In genomic region chr4:996994-997374, GRCh38 we compare ENCODE assay signal across 18 cellular contexts. TPM values are rescaled to one million over a fixed set of nuclear protein-coding genes. Genes with fewer than 3 reads are reported as not detected.
A peak's percentile ranks its signal among the peaks of the same experiment; 100 is the strongest.
DNase-seq lines count a peak whose midpoint lies in the region; ATAC-seq and TF ChIP-seq lines count a peak whose summit lies in the region.
"Had no signal": no experiment of that assay in that cellular context is flagged by ENCODE, and none has a peak within 500 bp of the region (broad histone marks: within the 10 kb centered on the region; RNA-seq: fewer than 3 reads in every experiment).

No MANE protein-coding gene starts in this region.

- TF ChIP-seq CTCF in Caco-2 (IDR thresholded peaks at IDR 0.05; ENCODE audit: insufficient read depth in 1 of 2, low read depth in 1 of 2, low read length in 1 of 2, severe bottlenecking in 1 of 2, unreplicated experiment in 1 of 2) (no peak), Panc1 (IDR thresholded peaks at IDR 0.05) (no peak), glutamatergic neuron (IDR thresholded peaks at IDR 0.05; ENCODE audit: partially characterized antibody, unreplicated experiment) (no peak)

- POLR2A ChIA-PET in Caco-2 (lab: Charles Lee) (no interaction called here), Panc1 (lab: Charles Lee) (no interaction called here)

- no peaks in the 10 kb centered on the region for H3K4me1 Mint-ChIP-seq in Caco-2 (ENCODE audit: low read depth, unreplicated experiment)
- peaks cover 3% of the 10 kb centered on the region for H3K4me1 Mint-ChIP-seq in glutamatergic neuron (ENCODE audit: low read depth, unreplicated experiment)

- no peak overlapping the region for H3K27ac ChIP-seq in Panc1 (ENCODE audit: low read length)
- H3K27ac ChIP-seq: parathyroid adenoma had no signal

- no peaks in the 10 kb centered on the region for H3K36me3 ChIP-seq in Caco-2 (ENCODE audit: control insufficient read depth, insufficient read depth, low read length)
- H3K36me3 ChIP-seq in Panc1 (ENCODE audit: control insufficient read depth, insufficient read depth, low read length): no peaks in the 10 kb centered on the region

- intact Hi-C loops in Caco-2 (cut with micrococcal nuclease; ENCODE audit: unreplicated experiment): no loop called here
- intact Hi-C loops in Panc1 (cut with micrococcal nuclease; ENCODE audit: unreplicated experiment): no loop called here

- H3K4me1 ChIP-seq in Caco-2: peaks cover 48% of the 10 kb centered on the region
- peaks cover 18% of the 10 kb centered on the region for H3K4me1 ChIP-seq in Panc1 (ENCODE audit: control insufficient read depth, insufficient read depth, low read length)

- DNase-seq in Caco-2 (no peak), Panc1 (ENCODE audit: low read depth, low spot score) (no peak), glutamatergic neuron (no peak), retina (peak; percentile 18), NCI-H774 (lab: John Stamatoyannopoulos, UW) (no peak), NCI-H82 treated with DMSO at 0.1 percent for 48 hours (lab: John Stamatoyannopoulos, UW; ENCODE audit: unreplicated experiment) (no peak)
- DNase-seq: activated CD4-positive, alpha-beta T cell treated with anti-CD3 and anti-CD28 coated beads for 4 hours; activated CD8-positive, alpha-beta memory T cell treated with anti-CD3 and anti-CD28 coated beads, Interleukin-2, amount 50 U/mL, for 4 hours; AML-193; aorta; HCEC 1CT; NCI-H146; NCI-H345; T1000 had no signal

- peaks cover 31% of the 10 kb centered on the region for H3K36me3 Mint-ChIP-seq in Caco-2 (ENCODE audit: insufficient read depth, unreplicated experiment)
- H3K36me3 Mint-ChIP-seq in glutamatergic neuron (ENCODE audit: unreplicated experiment): no peaks in the 10 kb centered on the region

- in situ Hi-C loops in Panc1 (cut with HindIII; ENCODE audit: low pct_unique_long_range_greater_than_20kb, low sequenced_read_pairs): no loop called here

- no peaks in the 10 kb centered on the region for H3K27me3 ChIP-seq in Caco-2 (replicated peaks; ENCODE audit: control insufficient read depth, insufficient read depth, low read length)
- no peaks in the 10 kb centered on the region for H3K27me3 ChIP-seq in Panc1 (ENCODE audit: control insufficient read depth, insufficient read depth, low read length)

- CTCF ChIA-PET in Caco-2 (lab: Charles Lee): no interaction called here
- CTCF ChIA-PET in Panc1 (lab: Charles Lee): no interaction called here

- H3K9me3 Mint-ChIP-seq in Caco-2 (ENCODE audit: unreplicated experiment) (no peaks in the 10 kb centered on the region), glutamatergic neuron (ENCODE audit: unreplicated experiment) (peaks cover 6% of the 10 kb centered on the region)
- H3K9me3 Mint-ChIP-seq: dendritic cell treated with granulocyte-macrophage colony-stimulating factor and Interleukin-4, amounts not matched to agents 40 ng/mL and 50 ng/mL, for 4 days had no signal

- H3K4me3 ChIP-seq in Caco-2 (ENCODE audit: low read depth, low read length) (peak overlapping the region; percentile 46), Panc1 (ENCODE audit: low read depth in 2 of 2, low read length in 2 of 2) (peak overlapping the region; percentile 17 to 31; a peak in 3 of 4 replicates)

- ATAC-seq in Panc1 (no peak), GM21390 (IDR thresholded peaks at IDR 0.05; ENCODE audit: unreplicated experiment) (no peak)
- ATAC-seq: esophagus mucosa had no signal

- peaks cover 3% of the 10 kb centered on the region for H3K27me3 Mint-ChIP-seq in Caco-2 (ENCODE audit: insufficient read depth, unreplicated experiment)
- H3K27me3 Mint-ChIP-seq in glutamatergic neuron (ENCODE audit: unreplicated experiment): peaks cover 14% of the 10 kb centered on the region

- BruUV-seq in Caco-2 (replicated peaks; lab: Mats Ljungman, UMichigan) (no TSS peak), Panc1 (replicated peaks; lab: Mats Ljungman, UMichigan) (no TSS peak)

- H3K27ac Mint-ChIP-seq in Caco-2 (ENCODE audit: unreplicated experiment) (no peak overlapping the region), glutamatergic neuron (ENCODE audit: unreplicated experiment) (no peak overlapping the region)
- H3K27ac Mint-ChIP-seq: dendritic cell treated with granulocyte-macrophage colony-stimulating factor and Interleukin-4, amounts not matched to agents 40 ng/mL and 50 ng/mL, for 4 days had no signal

- H3K4me3 Mint-ChIP-seq in Caco-2 (ENCODE audit: unreplicated experiment) (peak overlapping the region; percentile 18), glutamatergic neuron (ENCODE audit: unreplicated experiment) (peak overlapping the region; percentile 49)
- H3K4me3 Mint-ChIP-seq: dendritic cell treated with granulocyte-macrophage colony-stimulating factor and Interleukin-4, amounts not matched to agents 40 ng/mL and 50 ng/mL, for 4 days had no signal

- H3K9me3 ChIP-seq in Caco-2 (no peaks in the 10 kb centered on the region), Panc1 (ENCODE audit: control insufficient read depth, insufficient read depth, low read depth, low read length) (no peaks in the 10 kb centered on the region)

RNA-seq across cellular contexts. Expression of gene SLC26A1, which starts 3.8 kb away (rescaled TPM):
- total RNA-seq in Caco-2 (2022) (8.7 and 9.6 TPM in 2 replicates), Panc1 (2021; ENCODE audit: unreplicated experiment) (1.8 TPM), glutamatergic neuron (ENCODE audit: unreplicated experiment) (0.54 TPM)
- 3.2 TPM for polyA plus RNA-seq in Panc1 (2012; ENCODE audit: insufficient read length)
- total RNA-seq: esophagus mucosa had no signal

RNA-seq across cellular contexts. Expression of gene IDUA, which starts 10.1 kb away (rescaled TPM):
- total RNA-seq in Caco-2 (2022) (26.4 and 26.9 TPM in 2 replicates), Panc1 (2021; ENCODE audit: unreplicated experiment) (30.6 TPM), glutamatergic neuron (ENCODE audit: unreplicated experiment) (20.3 TPM)
- 28.5 TPM for polyA plus RNA-seq in Panc1 (2012; ENCODE audit: insufficient read length)

RNA-seq across cellular contexts. Expression of gene FGFRL1, which starts 14.4 kb away (rescaled TPM):
- 25.4 and 26.0 TPM in 2 replicates for total RNA-seq in Caco-2 (2022)
- 43.1 TPM for total RNA-seq in Panc1 (2021; ENCODE audit: unreplicated experiment)
- polyA plus RNA-seq in Panc1 (2012; ENCODE audit: insufficient read length): 57.6 TPM
- total RNA-seq in glutamatergic neuron (ENCODE audit: unreplicated experiment): 20.9 TPM

RNA-seq across cellular contexts. Expression of gene DGKQ, which starts 23.6 kb away (rescaled TPM):
- total RNA-seq in Caco-2 (2022) (13.9 and 14.1 TPM in 2 replicates), Panc1 (2021; ENCODE audit: unreplicated experiment) (12.2 TPM), glutamatergic neuron (ENCODE audit: unreplicated experiment) (26.2 TPM)
- polyA plus RNA-seq in Panc1 (2012; ENCODE audit: insufficient read length): 14.1 TPM
